8 cellular contexts compared by ENCODE assay signal in genomic region chr3:9933561-9934234, GRCh38. TPM values are rescaled to one million over a fixed set of nuclear protein-coding genes. Genes with fewer than 3 reads are reported as not detected.
A peak's percentile ranks its signal among the peaks of the same experiment; 100 is the strongest.
DNase-seq lines count a peak whose midpoint lies in the region; ATAC-seq and TF ChIP-seq lines count a peak whose summit lies in the region.

TSS of gene CRELD1 (plus strand) at chr3:9933834. CDS start at chr3:9934439, 605 bp downstream.

- H3K36me3 ChIP-seq in Karpas-422 (ENCODE audit: insufficient read depth, low read length) (peaks cover 6% of the 10 kb centered on the region; the same call in 1 of the 2 replicates), fibroblast of lung (ENCODE audit: control insufficient read depth, insufficient read depth, low read length) (peaks cover 3% of the 10 kb centered on the region)

- H3K4me2 ChIP-seq in Karpas-422 (ENCODE audit: low read depth, low read length, poor library complexity, severe bottlenecking) (peak within 1 kb of the TSS; percentile 98), fibroblast of lung (ENCODE audit: extremely low read depth, insufficient read depth, low read length) (peak within 1 kb of the TSS; percentile 95)

- peak within 1 kb of the TSS; percentile 96 to 100 (median 99) for H3K27ac Mint-ChIP-seq in naive thymus-derived CD8-positive, alpha-beta T cell
- peak within 1 kb of the TSS; percentile 98 for H3K27ac Mint-ChIP-seq in stimulated activated naive B cell treated with anti-CD40 and anti-IgM and Interleukin-4, amounts not matched to agents 10 μg/mL and 1 μg/mL and 100 μg/mL, for 72 hours

- H3K27me3 Mint-ChIP-seq in naive thymus-derived CD8-positive, alpha-beta T cell, result no peaks in the 10 kb centered on the region
- H3K27me3 Mint-ChIP-seq in stimulated activated naive B cell treated with anti-CD40 and anti-IgM and Interleukin-4, amounts not matched to agents 10 μg/mL and 1 μg/mL and 100 μg/mL, for 72 hours, result no peaks in the 10 kb centered on the region

- peaks cover 0 to 28% (median 2%) of the 10 kb centered on the region in 3 donors for H3K36me3 Mint-ChIP-seq in naive thymus-derived CD8-positive, alpha-beta T cell
- peaks cover 26 to 27% of the 10 kb centered on the region in 2 donors for H3K36me3 Mint-ChIP-seq in stimulated activated naive B cell treated with anti-CD40 and anti-IgM and Interleukin-4, amounts not matched to agents 10 μg/mL and 1 μg/mL and 100 μg/mL, for 72 hours

- POLR2A ChIA-PET in RWPE1 (lab: Yijun Ruan, JAX; ENCODE audit: low non-redundant PET), result interaction anchor here (0.6 to 0.8 kb wide), 3 partner anchors 8 to 95 kb away, joined by 3 to 5 read pairs (median 3); no protein-coding TSS in a partner anchor
- POLR2A ChIA-PET in naive thymus-derived CD8-positive, alpha-beta T cell (lab: Charles Lee), result interaction anchor here (0.6 to 5.6 kb wide), 31 partner anchors 10 to 665 kb away, joined by 3 to 73 read pairs (median 9); partner anchors contain the start of genes ARPC4, BRPF1, EMC3 and FANCD2

- H2AFZ ChIP-seq in Karpas-422 (ENCODE audit: low read length) (peak within 1 kb of the TSS; percentile 96), fibroblast of lung (ENCODE audit: low read length) (peak within 1 kb of the TSS; percentile 82)

- H3K4me1 ChIP-seq in Karpas-422 (ENCODE audit: low read length) (peaks cover 27% of the 10 kb centered on the region), fibroblast of lung (ENCODE audit: control insufficient read depth, extremely low read depth, insufficient read depth, low read length) (peaks cover 5% of the 10 kb centered on the region)

- H3K9me3 ChIP-seq in Karpas-422 (ENCODE audit: low read length), result no peaks in the 10 kb centered on the region
- no peaks in the 10 kb centered on the region for H3K9me3 ChIP-seq in fibroblast of lung (ENCODE audit: control insufficient read depth, insufficient read depth, low read depth, low read length)

- H3K27me3 ChIP-seq in Karpas-422 (ENCODE audit: low read length) (no peaks in the 10 kb centered on the region), fibroblast of lung (ENCODE audit: control insufficient read depth, insufficient read depth, low read length) (no peaks in the 10 kb centered on the region)

- H3K9me3 Mint-ChIP-seq in naive thymus-derived CD8-positive, alpha-beta T cell, result no peaks in the 10 kb centered on the region
- no peaks in the 10 kb centered on the region for H3K9me3 Mint-ChIP-seq in stimulated activated naive B cell treated with anti-CD40 and anti-IgM and Interleukin-4, amounts not matched to agents 10 μg/mL and 1 μg/mL and 100 μg/mL, for 72 hours

- TF ChIP-seq CTCF in RWPE1 (conservative IDR thresholded peaks at IDR 0.05; ENCODE audit: low read depth), result no peak
- TF ChIP-seq CTCF in fibroblast of lung (conservative IDR thresholded peaks at IDR 0.05 in 1 of 2, IDR thresholded peaks at IDR 0.05 in 1 of 2; ENCODE audit: low read depth in 1 of 2, low read length in 2 of 2), result no peak

- H3K9me2 ChIP-seq in Karpas-422 (replicated peaks; ENCODE audit: insufficient read depth, low read length), result no peaks in the 10 kb centered on the region

- H3K4me1 Mint-ChIP-seq in naive thymus-derived CD8-positive, alpha-beta T cell, result peaks cover 24 to 53% (median 45%) of the 10 kb centered on the region in 4 donors
- H3K4me1 Mint-ChIP-seq in stimulated activated naive B cell treated with anti-CD40 and anti-IgM and Interleukin-4, amounts not matched to agents 10 μg/mL and 1 μg/mL and 100 μg/mL, for 72 hours, result peaks cover 21 to 36% of the 10 kb centered on the region in 2 donors

- peak within 1 kb of the TSS; percentile 83 for H3K9ac ChIP-seq in Karpas-422 (ENCODE audit: low read length)
- peak within 1 kb of the TSS; percentile 87 for H3K9ac ChIP-seq in fibroblast of lung (ENCODE audit: insufficient read depth, low read length)

- H3K4me3 ChIP-seq in Karpas-422 (ENCODE audit: low read length) (peak within 1 kb of the TSS; percentile 86), fibroblast of lung (replicated peaks in 1 of 4; ENCODE audit: control extremely low read depth in 1 of 4, insufficient read depth in 1 of 4, low read depth in 3 of 4, low read length in 4 of 4) (peak within 1 kb of the TSS; percentile 64 to 77 (median 70))

- ATAC-seq in GM21737 (IDR thresholded peaks at IDR 0.05; ENCODE audit: unreplicated experiment), result peak; percentile 78
- peak; percentile 83 for ATAC-seq in naive thymus-derived CD8-positive, alpha-beta T cell
- ATAC-seq in stimulated activated naive B cell treated with anti-CD40 and anti-IgM and Interleukin-4, amounts not matched to agents 10 μg/mL and 1 μg/mL and 100 μg/mL, for 72 hours (replicated peaks), result peak; percentile 84 to 87

- CTCF ChIA-PET in RWPE1 (lab: Yijun Ruan, JAX), result interaction anchor here (0.6 to 1.4 kb wide), 3 partner anchors 20 to 85 kb away, joined by 3 to 5 read pairs (median 4); partner anchors contain the start of gene JAGN1

- H3K27ac ChIP-seq in Karpas-422 (ENCODE audit: low read length), result peak within 1 kb of the TSS; percentile 53
- peak within 1 kb of the TSS; percentile 94 for H3K27ac ChIP-seq in RWPE1
- peak within 1 kb of the TSS; percentile 84 for H3K27ac ChIP-seq in fibroblast of lung (ENCODE audit: insufficient read depth, low read length)

- peak within 1 kb of the TSS; percentile 94 to 99 (median 98) for H3K4me3 Mint-ChIP-seq in naive thymus-derived CD8-positive, alpha-beta T cell
- peak within 1 kb of the TSS; percentile 96 to 99 for H3K4me3 Mint-ChIP-seq in stimulated activated naive B cell treated with anti-CD40 and anti-IgM and Interleukin-4, amounts not matched to agents 10 μg/mL and 1 μg/mL and 100 μg/mL, for 72 hours

- DNase-seq in DMS79 treated with DMSO at 0.1 percent for 48 hours (lab: John Stamatoyannopoulos, UW), result peak; percentile 66
- DNase-seq in Karpas-422, result peak; percentile 98
- DNase-seq in RWPE1 (ENCODE audit: low spot score), result peak; percentile 85
- peak; percentile 92 to 95 for DNase-seq in activated T-helper 1 cell treated with anti-CD3 and anti-CD28 coated beads, Interleukin-2, amount 50 U/mL, for 16 hours (ENCODE audit: low read depth in 1 of 2, low spot score in 1 of 2)
- DNase-seq in fibroblast of lung (ENCODE audit: low read depth in 2 of 2), result peak; percentile 93 to 94
- DNase-seq in naive thymus-derived CD8-positive, alpha-beta T cell, result peak; percentile 95 to 98 (median 98)
- DNase-seq in stimulated activated naive B cell treated with anti-CD40 and anti-IgM and Interleukin-4, amounts not matched to agents 10 μg/mL and 1 μg/mL and 100 μg/mL, for 72 hours, result peak; percentile 96

- H3K79me2 ChIP-seq in Karpas-422 (ENCODE audit: low read length) (peaks cover 15% of the 10 kb centered on the region), fibroblast of lung (ENCODE audit: control insufficient read depth, insufficient read depth, low read length) (no peaks in the 10 kb centered on the region)

- no peaks in the 10 kb centered on the region for H4K20me1 ChIP-seq in Karpas-422 (ENCODE audit: insufficient read depth, low read depth, low read length)
- no peaks in the 10 kb centered on the region for H4K20me1 ChIP-seq in fibroblast of lung (ENCODE audit: control insufficient read depth, extremely low read depth, insufficient read depth, low read length)

RNA-seq across cellular contexts. Expression of gene CRELD1, which starts in this region (rescaled TPM):
- total RNA-seq in Karpas-422 (2014; rRNA removed; shearing (Covaris generic); ENCODE audit: low replicate concordance), result 5.6 and 33.7 TPM in 2 replicates
- total RNA-seq in fibroblast of lung, result 15.7 and 50.2 TPM in 2 replicates
- 23.8 and 24.2 TPM in 2 replicates for polyA plus RNA-seq in fibroblast of lung
- 16.4 and 20.3 TPM in 2 replicates for polyA plus RNA-seq in fibroblast of lung (2012)
- 27.8 and 36.3 TPM in 2 replicates for polyA minus RNA-seq in fibroblast of lung (ENCODE audit: low replicate concordance)
- total RNA-seq in naive thymus-derived CD8-positive, alpha-beta T cell, result 10 to 100 TPM; 53.4 to 58.3 TPM
- 10 to 100 TPM; 25.5 to 33.3 (median 29.2) TPM for polyA plus RNA-seq in naive thymus-derived CD8-positive, alpha-beta T cell

Comparison
In these comparisons a context has a peak if more than half of its experiments do, and no peak if none do; other contexts are left out.
1. Peak in every context shown above with its lines: DNase-seq, ATAC-seq, H3K4me3 ChIP-seq and H3K27ac ChIP-seq.